ENCODE assay signal across 24 cellular contexts in genomic region chr7:71408276-71408675, GRCh38.
A peak's percentile ranks its signal among the peaks of the same experiment; 100 is the strongest.
DNase-seq lines count a peak whose midpoint lies in the region; ATAC-seq lines count a peak whose summit lies in the region.
"Had no signal": no experiment of that assay in that cellular context is flagged by ENCODE, and none has a peak within 500 bp of the region (broad histone marks: within the 10 kb centered on the region; RNA-seq: fewer than 3 reads in every experiment).

No MANE protein-coding gene starts in this region.

- intact Hi-C loops in left ventricle myocardium superior (cut with micrococcal nuclease), result no loop called here

- in situ Hi-C loops in G401 (cut with HindIII; ENCODE audit: low sequenced_read_pairs), result no loop called here

- ATAC-seq in left ventricle myocardium superior, result peak; percentile 96
- ATAC-seq in GM21367 (IDR thresholded peaks at IDR 0.05; ENCODE audit: unreplicated experiment), result no peak
- no peak for ATAC-seq in GM21381 (IDR thresholded peaks at IDR 0.05; ENCODE audit: unreplicated experiment)
- ATAC-seq: K562; naive thymus-derived CD8-positive, alpha-beta T cell; stimulated activated naive CD8-positive, alpha-beta T cell treated with anti-CD3 and anti-CD28 coated beads, Interleukin-15, amount 100 ng/mL, for 72 hours had no signal

- DNase-seq in G401 (ENCODE audit: low spot score), result peak; percentile 96
- DNase-seq in cerebellar cortex (ENCODE audit: low spot score), result peak; percentile 94
- peak; percentile 81 for DNase-seq in left ventricle myocardium superior
- DNase-seq in retina, result peak; percentile 20
- no peak for DNase-seq in HUDEP-2 (lab: John Stamatoyannopoulos, UW; ENCODE audit: unreplicated experiment in 76 of 76)
- no peak for DNase-seq in SIG-M5 treated with dmso at 0.1 percent for 504 hours (lab: John Stamatoyannopoulos, UW; ENCODE audit: unreplicated experiment)
- DNase-seq: ACHN; activated CD4-positive, alpha-beta T cell treated with anti-CD3 and anti-CD28 coated beads for 4 hours; activated gamma-delta T cell treated with Interleukin-2 at 50 U/mL for 16 hours; activated T-cell treated with anti-CD3 and anti-CD28 coated beads, Interleukin-2, amount 50 U/mL, for 24 hours; DMS79; GF-D8; naive thymus-derived CD8-positive, alpha-beta T cell; NCI-H1092 treated with DMSO at 0.1 percent for 48 hours; NCI-H446 treated with DMSO at 0.1 percent for 48 hours; nucleus accumbens; small intestine; stimulated activated CD8-positive, alpha-beta memory T cell treated with anti-CD3 and anti-CD28 coated beads, Interleukin-4, amount 100 ng/mL, for 48 hours; stimulated activated naive CD8-positive, alpha-beta T cell treated with anti-CD3 and anti-CD28 coated beads, Interleukin-15, amount 100 ng/mL, for 72 hours; T-helper 2 cell; thyroid gland had no signal

Comparison
In these comparisons a context has a peak if more than half of its experiments do, and no peak if none do; other contexts are left out.
1. DNase-seq: peak in G401 (single experiment), cerebellar cortex (single experiment), left ventricle myocardium superior (single experiment) and retina (single experiment); none in HUDEP-2 (0 of 76) and SIG-M5 treated with dmso at 0.1 percent for 504 hours (single experiment).